Comparison of ENCODE assay signal across 17 cellular contexts in the genomic region with DNA sequence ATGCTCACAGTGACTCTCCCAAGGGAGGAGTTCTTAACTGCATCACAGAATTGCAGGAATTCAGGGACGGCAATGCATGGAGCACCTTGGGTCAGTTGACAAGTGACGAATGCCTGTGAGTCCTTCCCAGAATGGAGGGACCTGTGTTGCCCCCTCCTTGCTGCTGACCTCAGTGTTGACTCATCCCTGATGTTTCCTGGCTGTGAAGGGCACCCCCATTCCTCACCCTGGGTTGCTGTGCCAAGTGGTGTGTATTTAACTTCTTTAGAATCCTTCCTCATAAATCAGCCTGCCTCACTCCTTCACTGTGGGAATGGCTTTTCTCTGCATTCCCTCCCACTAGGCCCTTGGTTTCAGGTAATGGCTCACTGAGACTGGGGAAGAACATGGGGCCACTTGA.
DNase-seq lines count a peak whose midpoint lies in the region; ATAC-seq and TF ChIP-seq lines count a peak whose summit lies in the region.
"Had no signal": no experiment of that assay in that cellular context is flagged by ENCODE, and none has a peak within 500 bp of the region (broad histone marks: within the 10 kb centered on the region; RNA-seq: fewer than 3 reads in every experiment).

No MANE protein-coding gene starts in this region.

- no peak overlapping the region for H3K4me2 ChIP-seq in mesendoderm (ENCODE audit: low read length)

- H3K56ac ChIP-seq in mesendoderm (ENCODE audit: low read length) = no peak overlapping the region

- no peaks in the 10 kb centered on the region for H3K36me3 ChIP-seq in mesendoderm (ENCODE audit: control insufficient read depth, insufficient read depth, low read length)
- H3K36me3 ChIP-seq: BE2C had no signal

- H3K79me2 ChIP-seq in mesendoderm (ENCODE audit: control insufficient read depth, insufficient read depth, low read length) = no peaks in the 10 kb centered on the region

- no peak overlapping the region for H3K4me3 ChIP-seq in mesendoderm (ENCODE audit: low read length)

- no peak overlapping the region for H3K4ac ChIP-seq in mesendoderm (ENCODE audit: low read depth, low read length)

- H3K9ac ChIP-seq in mesendoderm (ENCODE audit: low read length) = no peak overlapping the region

- H2AK5ac ChIP-seq in mesendoderm (ENCODE audit: low read length) = no peak overlapping the region

- no peak overlapping the region for H3K18ac ChIP-seq in mesendoderm (ENCODE audit: low read length)

- H2BK5ac ChIP-seq in mesendoderm (ENCODE audit: low read length) = no peak overlapping the region

- H2BK120ac ChIP-seq in mesendoderm (ENCODE audit: low read depth, low read length) = no peak overlapping the region

- no peak overlapping the region for H2BK15ac ChIP-seq in mesendoderm (replicated peaks; ENCODE audit: low read depth)

- ATAC-seq in GM21576 (IDR thresholded peaks at IDR 0.05; ENCODE audit: unreplicated experiment) (no peak), HG02885 (IDR thresholded peaks at IDR 0.05; ENCODE audit: poor library complexity, unreplicated experiment) (no peak)
- ATAC-seq: activated T-cell treated with anti-CD3 and anti-CD28 coated beads, Interleukin-2, amount 50 U/mL, for 4 hours had no signal

- H4K8ac ChIP-seq in mesendoderm (ENCODE audit: low read depth, low read length) = no peak overlapping the region

- no peaks in the 10 kb centered on the region for H3K27me3 ChIP-seq in mesendoderm (ENCODE audit: insufficient read depth, low read length, poor library complexity)
- H3K27me3 ChIP-seq: BE2C had no signal

- no peak overlapping the region for H3K27ac ChIP-seq in mesendoderm (ENCODE audit: low read depth, low read length)

- H3K23ac ChIP-seq in mesendoderm (ENCODE audit: low read length) = no peak overlapping the region

- in situ Hi-C loops in Caki2 (cut with HindIII; ENCODE audit: low pct_unique_long_range_greater_than_20kb, low sequenced_read_pairs) = no loop called here

- no peaks in the 10 kb centered on the region for H3K79me1 ChIP-seq in mesendoderm (ENCODE audit: low read length)

- TF ChIP-seq POLR2A in erythroblast (IDR thresholded peaks at IDR 0.05; ENCODE audit: low read length) = no peak

- H3K4me1 ChIP-seq in mesendoderm (ENCODE audit: control insufficient read depth, low read depth, low read length) = no peaks in the 10 kb centered on the region
- H3K4me1 ChIP-seq: BE2C had no signal

- no peak overlapping the region for H4K5ac ChIP-seq in mesendoderm (ENCODE audit: low read length)

- WGBS in mesendoderm (ENCODE audit: extremely low coverage, insufficient coverage, low lambda C conversion rate) = no CpG with 5 or more reads among the region's 2 CpGs

- DNase-seq in Caki2 (ENCODE audit: low read depth) (peak; percentile 98), NCI-H69 (lab: John Stamatoyannopoulos, UW) (peak; percentile 20), dermis blood vessel endothelial cell (peak; percentile 17), mesendoderm (peak; percentile 59), erythroblast (lab: John Stamatoyannopoulos, UW) (no peak), mucosa of gallbladder (ENCODE audit: low spot score) (no peak)
- DNase-seq: activated CD4-positive, CD25-positive, alpha-beta regulatory T cell treated with anti-CD3 and anti-CD28 coated beads, Interleukin-2, amount 50 U/mL, for 72 hours; activated T-cell treated with anti-CD3 and anti-CD28 coated beads, Interleukin-2, amount 50 U/mL, for 4 hours; amygdala; BE2C; effector CD4-positive, alpha-beta T cell; H9; NCI-H2081; NK-92 treated with Interleukin-12 subunit alpha and Interleukin-12 subunit beta, amount 100 ng/mL, for 24 hours; stimulated activated CD4-positive, alpha-beta T cell treated with anti-CD3 and anti-CD28 coated beads, Interleukin-15, amount 100 ng/mL, for 24 hours had no signal

Comparison
In these comparisons a context has a peak if more than half of its experiments do, and no peak if none do; other contexts are left out.
1. DNase-seq: peak in Caki2 (single experiment), NCI-H69 (single experiment), dermis blood vessel endothelial cell (single experiment) and mesendoderm (single experiment); none in erythroblast (0 of 2) and mucosa of gallbladder (single experiment).